8 cellular contexts compared by ENCODE assay signal in the genomic region with DNA sequence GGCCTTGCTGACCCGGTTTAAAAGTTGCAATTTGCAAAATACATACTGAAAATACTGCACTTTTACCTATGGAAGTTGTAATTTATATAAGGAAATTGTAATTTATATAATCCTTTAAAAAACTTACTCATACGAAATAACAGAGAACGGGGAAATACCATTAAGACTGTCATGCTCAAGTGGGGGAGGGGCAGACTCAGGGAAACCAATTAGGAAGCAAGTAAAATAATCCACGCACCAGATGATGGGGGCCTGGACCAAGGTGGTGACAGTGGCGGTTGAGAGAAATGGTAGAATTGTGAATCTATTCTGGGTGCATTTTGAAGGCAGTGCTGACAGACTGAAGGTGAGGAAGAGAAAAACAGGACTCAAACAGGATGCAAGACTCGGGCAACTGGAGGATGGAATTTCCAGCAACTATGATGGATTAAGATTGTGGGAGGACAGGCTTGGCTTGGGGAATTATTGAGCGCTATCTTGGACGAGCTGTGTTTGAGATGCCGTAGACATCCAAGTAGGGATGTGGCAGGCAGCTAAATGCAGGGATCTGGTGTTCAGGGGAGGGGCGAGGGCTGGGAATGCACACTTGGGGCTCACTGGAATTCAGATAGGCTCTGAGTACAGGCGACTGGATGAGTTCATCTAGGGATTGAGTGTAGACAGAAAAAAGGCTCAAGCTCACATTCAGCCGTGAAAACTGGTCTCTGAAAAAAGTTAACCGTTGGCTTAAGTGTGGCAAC. TPM values are rescaled to one million over a fixed set of nuclear protein-coding genes. Genes with fewer than 3 reads are reported as not detected.
DNase-seq lines count a peak whose midpoint lies in the region; ATAC-seq and TF ChIP-seq lines count a peak whose summit lies in the region.

No MANE protein-coding gene starts in this region.

- H3K27ac ChIP-seq in SK-N-SH (ENCODE audit: low read depth in 2 of 2, low read length in 1 of 2) (peak overlapping the region; percentile 90 to 95), esophagus muscularis mucosa (replicated peaks in 1 of 4) (peak overlapping the region; percentile 90 to 94 (median 92)), neural cell (ENCODE audit: low read length) (peak overlapping the region; percentile 87)

- H3K79me2 ChIP-seq in SK-N-SH (ENCODE audit: insufficient read depth): no peaks in the 10 kb centered on the region
- no peaks in the 10 kb centered on the region for H3K79me2 ChIP-seq in neural cell (replicated peaks; ENCODE audit: insufficient read depth, low read length)

- no peak for TF ChIP-seq POLR2A in esophagus muscularis mucosa (IDR thresholded peaks at IDR 0.05; ENCODE audit: low read depth)

- H3K9me2 ChIP-seq in SK-N-SH (no peaks in the 10 kb centered on the region), neural cell (ENCODE audit: insufficient read depth, low read length) (no peaks in the 10 kb centered on the region)

- H3K4me2 ChIP-seq in SK-N-SH (peak overlapping the region; percentile 92), neural cell (ENCODE audit: low read length) (peak overlapping the region; percentile 86)

- TF ChIP-seq EP300 in SK-N-SH (IDR thresholded peaks at IDR 0.05; ENCODE audit: borderline replicate concordance in 1 of 2, low read depth in 1 of 2, low read length in 1 of 2) (no peak), esophagus muscularis mucosa (IDR thresholded peaks at IDR 0.05) (no peak), neural cell (conservative IDR thresholded peaks at IDR 0.05; ENCODE audit: poor library complexity, severe bottlenecking) (no peak)

- H3K9me3 ChIP-seq in SK-N-SH (no peaks in the 10 kb centered on the region), esophagus muscularis mucosa (no peaks in the 10 kb centered on the region), neural cell (ENCODE audit: low read length) (no peaks in the 10 kb centered on the region)

- H2AFZ ChIP-seq in SK-N-SH (ENCODE audit: low read depth) (peak overlapping the region; percentile 94), neural cell (ENCODE audit: low read depth, low read length) (peak overlapping the region; percentile 66)

- H4K20me1 ChIP-seq in SK-N-SH (ENCODE audit: insufficient read depth) (no peaks in the 10 kb centered on the region), neural cell (ENCODE audit: insufficient read depth) (no peaks in the 10 kb centered on the region)

- H3K9ac ChIP-seq in SK-N-SH (peak overlapping the region; percentile 91), neural cell (ENCODE audit: low read length) (peak overlapping the region; percentile 85)

- no peak for TF ChIP-seq RAD21 in SK-N-SH (IDR thresholded peaks at IDR 0.05; ENCODE audit: low read length)
- TF ChIP-seq RAD21 in neural cell (conservative IDR thresholded peaks at IDR 0.05): no peak

- H3K4me3 ChIP-seq in SK-N-SH (ENCODE audit: low read depth in 2 of 2, low read length in 1 of 2) (peak overlapping the region; percentile 83 to 97), esophagus muscularis mucosa (peak overlapping the region; percentile 71 to 93 (median 81)), neural cell (ENCODE audit: low read length) (peak overlapping the region; percentile 90)

- no peaks in the 10 kb centered on the region for H3K27me3 ChIP-seq in SK-N-SH (ENCODE audit: insufficient read depth)
- no peaks in the 10 kb centered on the region for H3K27me3 ChIP-seq in esophagus muscularis mucosa
- no peaks in the 10 kb centered on the region for H3K27me3 ChIP-seq in neural cell (ENCODE audit: insufficient read depth, low read depth, low read length)

- CTCF ChIA-PET in SK-N-SH (lab: Yijun Ruan, JAX): interaction anchor here (1.0 to 1.5 kb wide), 6 partner anchors 15 to 791 kb away, joined by 3 to 5 read pairs (median 3); no protein-coding TSS in a partner anchor

- H3K36me3 ChIP-seq in SK-N-SH (replicated peaks in 1 of 2; ENCODE audit: control insufficient read depth in 1 of 2, insufficient read depth in 2 of 2, low read length in 1 of 2) (no peaks in the 10 kb centered on the region), esophagus muscularis mucosa (no peaks in the 10 kb centered on the region), neural cell (ENCODE audit: insufficient read depth, low read length) (no peaks in the 10 kb centered on the region)

- intact Hi-C loops in esophagus muscularis mucosa (cut with DNase I): loop anchor here (5.0 kb wide), 1 partner anchor 57 kb away; no protein-coding TSS in a partner anchor

- DNase-seq in NCI-H748 (lab: John Stamatoyannopoulos, UW; ENCODE audit: unreplicated experiment) (peak; percentile 10), NCI-H748 treated with DMSO at 0.1 percent for 48 hours (lab: John Stamatoyannopoulos, UW) (no peak), SK-N-SH (peak; percentile 59), esophagus muscularis mucosa (ENCODE audit: extremely low spot score) (no peak)

- H3K4me1 ChIP-seq in SK-N-SH (ENCODE audit: control insufficient read depth in 1 of 2, insufficient read depth in 2 of 2, low read depth in 1 of 2, low read length in 1 of 2): peaks cover 0 to 9% of the 10 kb centered on the region in 2 experiments; a peak in 3 of 4 replicates
- H3K4me1 ChIP-seq in esophagus muscularis mucosa: peaks cover 7 to 23% (median 16%) of the 10 kb centered on the region in 4 donors

- no peak for TF ChIP-seq CTCF in SK-N-SH (IDR thresholded peaks at IDR 0.05)
- no peak for TF ChIP-seq CTCF in esophagus muscularis mucosa (IDR thresholded peaks at IDR 0.05)
- TF ChIP-seq CTCF in neural cell (IDR thresholded peaks at IDR 0.05; ENCODE audit: poor library complexity, severe bottlenecking): no peak

- POLR2A ChIA-PET in SK-N-SH (lab: Yijun Ruan, JAX): interaction anchor here (0.7 kb wide), 1 partner anchor 95 kb away, joined by 4 read pairs; no protein-coding TSS in a partner anchor

- ATAC-seq in GM21367 (IDR thresholded peaks at IDR 0.05; ENCODE audit: unreplicated experiment) (no peak), GM18858 (IDR thresholded peaks at IDR 0.05; ENCODE audit: unreplicated experiment) (no peak), GM19023 (IDR thresholded peaks at IDR 0.05; ENCODE audit: unreplicated experiment) (no peak)

- WGBS in SK-N-SH (ENCODE audit: low lambda C conversion rate): 20% methylated on average over 13 of the region's 13 CpGs
- WGBS in esophagus muscularis mucosa: 16% methylated on average over 13 of the region's 13 CpGs

- H3F3A ChIP-seq in SK-N-SH (replicated peaks; ENCODE audit: insufficient read depth): no peaks in the 10 kb centered on the region
- H3F3A ChIP-seq in neural cell (ENCODE audit: insufficient read depth, low read length, poor library complexity, severe bottlenecking): no peaks in the 10 kb centered on the region

TF ChIP-seq in SK-N-SH, 30 proteins besides CTCF, POLR2A, EP300 and RAD21:
- TF ChIP-seq, protein P1, sequence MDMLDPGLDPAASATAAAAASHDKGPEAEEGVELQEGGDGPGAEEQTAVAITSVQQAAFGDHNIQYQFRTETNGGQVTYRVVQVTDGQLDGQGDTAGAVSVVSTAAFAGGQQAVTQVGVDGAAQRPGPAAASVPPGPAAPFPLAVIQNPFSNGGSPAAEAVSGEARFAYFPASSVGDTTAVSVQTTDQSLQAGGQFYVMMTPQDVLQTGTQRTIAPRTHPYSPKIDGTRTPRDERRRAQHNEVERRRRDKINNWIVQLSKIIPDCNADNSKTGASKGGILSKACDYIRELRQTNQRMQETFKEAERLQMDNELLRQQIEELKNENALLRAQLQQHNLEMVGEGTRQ (IDR thresholded peaks at IDR 0.05; ENCODE audit: borderline replicate concordance, low read depth, low read length): no peak
- TF ChIP-seq, protein P2, sequence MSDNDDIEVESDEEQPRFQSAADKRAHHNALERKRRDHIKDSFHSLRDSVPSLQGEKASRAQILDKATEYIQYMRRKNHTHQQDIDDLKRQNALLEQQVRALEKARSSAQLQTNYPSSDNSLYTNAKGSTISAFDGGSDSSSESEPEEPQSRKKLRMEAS (IDR thresholded peaks at IDR 0.05; ENCODE audit: low read depth): 0 out of 2 replicates have a peak, but pooled peaks have one; percentile 10

TF ChIP-seq in neural cell, 6 proteins besides CTCF, POLR2A, EP300 and RAD21:
- no peak for TF ChIP-seq MXI1 (conservative IDR thresholded peaks at IDR 0.05; ENCODE audit: poor library complexity, severe bottlenecking)
- TF ChIP-seq POLR2AphosphoS5 (IDR thresholded peaks at IDR 0.05): no peak
- TF ChIP-seq SMC3 (conservative IDR thresholded peaks at IDR 0.05; ENCODE audit: poor library complexity): no peak
- no peak for TF ChIP-seq TAF1 (IDR thresholded peaks at IDR 0.05; ENCODE audit: low read depth)

RNA-seq across cellular contexts. Expression of a gene that starts 1.0 kb away (rescaled TPM):
- polyA plus RNA-seq in SK-N-SH (2012; rRNA removed) (0.74 and 1.0 TPM in 2 replicates), neural cell (0.09 and 1.1 TPM in 2 replicates)
- polyA plus RNA-seq in SK-N-SH (2012; cell fraction: cytosol; rRNA removed): 1.2 and 1.9 TPM in 2 replicates
- polyA plus RNA-seq in SK-N-SH (2012; cell fraction: nucleus; rRNA removed): 0.96 and 2.5 TPM in 2 replicates
- total RNA-seq in esophagus muscularis mucosa: 1 to 10 TPM in 3 of 4 donors, under 1 TPM in 1; 0.83 to 2.8 (median 2.2) TPM
- 1.2 TPM in 1 of 2 replicates, not detected in the other for polyA minus RNA-seq in neural cell

RNA-seq across cellular contexts. Expression of a gene that starts 7.2 kb away (rescaled TPM):
- polyA plus RNA-seq in SK-N-SH (2012; rRNA removed) (1.1 and 2.5 TPM in 2 replicates), neural cell (5.5 and 13.8 TPM in 2 replicates)
- 2.8 and 4.2 TPM in 2 replicates for polyA plus RNA-seq in SK-N-SH (2012; cell fraction: cytosol; rRNA removed)
- polyA plus RNA-seq in SK-N-SH (2012; cell fraction: nucleus; rRNA removed): 0.44 TPM in 1 of 2 replicates, not detected in the other
- 10 to 100 TPM in 3 of 4 donors, 1 to 10 TPM in 1; 9.7 to 33.9 (median 24.1) TPM for total RNA-seq in esophagus muscularis mucosa
- 2.4 and 4.7 TPM in 2 replicates for polyA minus RNA-seq in neural cell

Comparison
In these comparisons a context has a peak if more than half of its experiments do, and no peak if none do; other contexts are left out.
1. DNase-seq: peak in NCI-H748 (single experiment) and SK-N-SH (single experiment); none in NCI-H748 treated with DMSO at 0.1 percent for 48 hours (single experiment) and esophagus muscularis mucosa (single experiment).
2. Peak in every context shown above with its lines, with median percentiles within 50 percentile points of each other: H3K27ac ChIP-seq and H3K4me3 ChIP-seq.